ENCODE assay signal across 23 cellular contexts in genomic region chr11:134164490-134165370, GRCh38. TPM values are rescaled to one million over a fixed set of nuclear protein-coding genes. Genes with fewer than 3 reads are reported as not detected.
DNase-seq lines count a peak whose midpoint lies in the region; ATAC-seq, FAIRE-seq and TF ChIP-seq lines count a peak whose summit lies in the region.
"Had no signal": no experiment of that assay in that cellular context is flagged by ENCODE, and none has a peak within 500 bp of the region (broad histone marks: within the 10 kb centered on the region; RNA-seq: fewer than 3 reads in every experiment).

No MANE protein-coding gene starts in this region.

- TF ChIP-seq EP300 in HepG2 (IDR thresholded peaks at IDR 0.05; ENCODE audit: low read depth in 2 of 2, low read length in 2 of 2) (no peak), HepG2 (CRISPR knock-in tag; IDR thresholded peaks at IDR 0.05; ENCODE audit: borderline replicate concordance) (no peak)

- no peak overlapping the region for H2BK12ac ChIP-seq in mesenchymal stem cell (ENCODE audit: low read length in 2 of 2)

- H3K23ac ChIP-seq in mesenchymal stem cell (ENCODE audit: low read length in 2 of 2): no peak overlapping the region

- intact Hi-C loops in HepG2 (cut with micrococcal nuclease; ENCODE audit: unreplicated experiment): no loop called here
- intact Hi-C loops in right lobe of liver (cut with DNase I): no loop called here

- H3K18ac ChIP-seq in mesenchymal stem cell (ENCODE audit: low read depth in 1 of 2, low read length in 2 of 2): no peak overlapping the region

- H3K79me1 ChIP-seq in mesenchymal stem cell (replicated peaks; ENCODE audit: low read length, poor library complexity, severe bottlenecking): peaks cover 2% of the 10 kb centered on the region

- H3K27me3 ChIP-seq in HepG2 (ENCODE audit: control insufficient read depth in 1 of 2, insufficient read depth in 2 of 2, low read length in 2 of 2) (no peaks in the 10 kb centered on the region), right lobe of liver (no peaks in the 10 kb centered on the region), mesenchymal stem cell (ENCODE audit: control insufficient read depth in 1 of 2, insufficient read depth in 1 of 2, low read length in 2 of 2) (no peaks in the 10 kb centered on the region)
- H3K27me3 ChIP-seq: colonic mucosa, testis had no signal

- DNase-seq in HepG2 (ENCODE audit: low spot score): peak; percentile 6
- no peak for DNase-seq in right lobe of liver
- DNase-seq in SHP77 treated with DMSO at 0.1 percent for 48 hours (lab: John Stamatoyannopoulos, UW): peak; percentile 11
- peak; percentile 51 for DNase-seq in iPS DF 4.7 (ENCODE audit: extremely low read depth, low spot score)
- DNase-seq in T-helper 9 cell: no peak
- no peak for DNase-seq in mesenchymal stem cell
- DNase-seq in superior temporal gyrus (ENCODE audit: extremely low spot score): no peak
- DNase-seq in NCI-H2029 (lab: John Stamatoyannopoulos, UW): no peak
- DNase-seq: activated CD4-positive, alpha-beta T cell treated with anti-CD3 and anti-CD28 coated beads for 48 hours; activated CD8-positive, alpha-beta memory T cell treated with anti-CD3 and anti-CD28 coated beads, Interleukin-2, amount 50 U/mL, for 48 hours; activated naive CD4-positive, alpha-beta T cell treated with anti-CD3 and anti-CD28 coated beads for 36 hours; Caco-2; colonic mucosa; foreskin melanocyte; GF-D8; immature natural killer cell; naive B cell; NCI-H1436 treated with DMSO at 0.1 percent for 48 hours; NCI-H446 treated with DMSO at 0.1 percent for 48 hours; testis had no signal

- TF ChIP-seq POLR2A in HepG2 (IDR thresholded peaks at IDR 0.05; ENCODE audit: insufficient read depth in 1 of 2, low read depth in 2 of 2, low read length in 2 of 2) (no peak), right lobe of liver (IDR thresholded peaks at IDR 0.05) (no peak)

- H3K4me3 ChIP-seq in HepG2 (replicated peaks in 1 of 3; ENCODE audit: insufficient read depth in 1 of 3, low read depth in 2 of 3, low read length in 3 of 3): no peak overlapping the region
- no peak overlapping the region for H3K4me3 ChIP-seq in right lobe of liver
- H3K4me3 ChIP-seq in mesenchymal stem cell (ENCODE audit: insufficient read depth in 1 of 2, low read depth in 1 of 2, low read length in 2 of 2): no peak overlapping the region
- H3K4me3 ChIP-seq: colonic mucosa, lung, prostate gland, testis had no signal

- H3K14ac ChIP-seq in mesenchymal stem cell (ENCODE audit: low read length in 2 of 2): no peak overlapping the region

- H2AK5ac ChIP-seq in mesenchymal stem cell (ENCODE audit: low read length, severe bottlenecking): no peak overlapping the region

- H2BK5ac ChIP-seq in mesenchymal stem cell (ENCODE audit: low read depth, low read length, poor library complexity, severe bottlenecking): no peak overlapping the region

- TF ChIP-seq CTCF in HepG2 (CRISPR knock-in tag; IDR thresholded peaks at IDR 0.05) (no peak), right lobe of liver (IDR thresholded peaks at IDR 0.05) (no peak)

- H2AFZ ChIP-seq in HepG2 (ENCODE audit: low read length) (no peak overlapping the region), mesenchymal stem cell (ENCODE audit: low read depth, low read length) (no peak overlapping the region)

- POLR2A ChIA-PET in HepG2 (lab: Yijun Ruan, JAX): no interaction called here

- H3K27ac ChIP-seq in HepG2 (ENCODE audit: extremely low read length, insufficient read depth, low read length) (no peak overlapping the region), right lobe of liver (no peak overlapping the region), mesenchymal stem cell (ENCODE audit: low read length, poor library complexity, severe bottlenecking) (no peak overlapping the region)
- H3K27ac ChIP-seq: colonic mucosa, prostate gland, testis had no signal

- no peak overlapping the region for H2BK15ac ChIP-seq in mesenchymal stem cell (ENCODE audit: low read depth, poor library complexity, severe bottlenecking)

- no peak overlapping the region for H3K4ac ChIP-seq in mesenchymal stem cell (ENCODE audit: low read depth in 1 of 2, low read length in 2 of 2)

- H3K9ac ChIP-seq in HepG2 (ENCODE audit: insufficient read depth, low read depth, low read length) (no peak overlapping the region), mesenchymal stem cell (ENCODE audit: low read length) (no peak overlapping the region)

- H3K9me3 ChIP-seq in HepG2 (ENCODE audit: low read length): peaks cover 28% of the 10 kb centered on the region
- H3K9me3 ChIP-seq in right lobe of liver: no peaks in the 10 kb centered on the region
- no peaks in the 10 kb centered on the region for H3K9me3 ChIP-seq in mesenchymal stem cell (ENCODE audit: control insufficient read depth, low read length)
- H3K9me3 ChIP-seq: Caco-2, colonic mucosa, prostate gland, testis had no signal

- no peak overlapping the region for H4K8ac ChIP-seq in mesenchymal stem cell (ENCODE audit: low read length)

- no peak for TF ChIP-seq RAD21 in HepG2 (CRISPR knock-in tag; IDR thresholded peaks at IDR 0.05)

- ATAC-seq in HepG2: no peak
- no peak for ATAC-seq in right lobe of liver

- H3K4me1 ChIP-seq in HepG2 (ENCODE audit: insufficient read depth, low read length): no peaks in the 10 kb centered on the region
- no peaks in the 10 kb centered on the region for H3K4me1 ChIP-seq in right lobe of liver
- H3K4me1 ChIP-seq in mesenchymal stem cell (ENCODE audit: control insufficient read depth, insufficient read depth, low read depth, low read length): no peaks in the 10 kb centered on the region
- H3K4me1 ChIP-seq: Caco-2, colonic mucosa, prostate gland, testis had no signal

- H3K79me2 ChIP-seq in HepG2 (ENCODE audit: insufficient read depth, low read length): no peaks in the 10 kb centered on the region

- in situ Hi-C loops in HepG2 (cut with HindIII; ENCODE audit: extremely low pct_ligation_motif_present, low pct_unique_long_range_greater_than_20kb): no loop called here

- CTCF ChIA-PET in HepG2 (lab: Yijun Ruan, JAX; ENCODE audit: low intra/inter-chr PET ratio, low total read pairs): no interaction called here

- H4K20me1 ChIP-seq in HepG2 (ENCODE audit: insufficient read depth, low read length): no peaks in the 10 kb centered on the region

- no peak overlapping the region for H4K91ac ChIP-seq in mesenchymal stem cell (ENCODE audit: low read length)

- H2BK120ac ChIP-seq in mesenchymal stem cell (ENCODE audit: low read depth, low read length): no peak overlapping the region

- no peak for FAIRE-seq in HepG2 (lab: Jason Lieb, UNC)
- FAIRE-seq: GM12892 had no signal

- no TSS peak for BruUV-seq in HepG2 (replicated peaks; lab: Mats Ljungman, UMichigan)

- no peak overlapping the region for H3K4me2 ChIP-seq in HepG2 (ENCODE audit: low read depth, low read length)
- H3K4me2 ChIP-seq in mesenchymal stem cell (ENCODE audit: low read length, poor library complexity, severe bottlenecking): no peak overlapping the region

- 98% methylated on average over 11 of the region's 11 CpGs for WGBS in HepG2 (ENCODE audit: low lambda C conversion rate)
- 98% methylated on average over 8 of the region's 11 CpGs for WGBS in right lobe of liver (ENCODE audit: insufficient coverage, low coverage, low lambda C conversion rate, missing lambda C conversion rate)
- WGBS in mesenchymal stem cell: 96% methylated on average over 11 of the region's 11 CpGs

- H3K36me3 ChIP-seq in HepG2 (replicated peaks in 1 of 2; ENCODE audit: control insufficient read depth in 1 of 2, insufficient read depth in 2 of 2, low read length in 2 of 2): peaks cover 35 to 67% of the 10 kb centered on the region in 2 experiments
- peaks cover 0 to 35% (median 16%) of the 10 kb centered on the region in 4 donors for H3K36me3 ChIP-seq in right lobe of liver
- H3K36me3 ChIP-seq in mesenchymal stem cell (ENCODE audit: control insufficient read depth in 1 of 2, insufficient read depth in 2 of 2, low read depth in 1 of 2, low read length in 2 of 2): peaks cover 50 to 60% of the 10 kb centered on the region in 2 experiments
- H3K36me3 ChIP-seq: colonic mucosa had no signal

RNA-seq across cellular contexts. Expression of gene NCAPD3, which starts 59.0 kb away (rescaled TPM):
- 25.6 and 33.3 TPM in 2 replicates for total RNA-seq in HepG2 (2016; rRNA removed; fragmentation: Illumina TruSeq; extraction: Trizol)
- total RNA-seq in HepG2 (2016; cell fraction: cytosol; rRNA removed; fragmentation: Illumina TruSeq; extraction: Trizol; ENCODE audit: low read depth): 5.6 and 7.4 TPM in 2 replicates
- total RNA-seq in HepG2 (2016; cell fraction: insoluble cytoplasmic fraction; rRNA removed; fragmentation: Illumina TruSeq; extraction: Trizol): 25.5 and 31.4 TPM in 2 replicates
- 9.0 and 10.1 TPM in 2 replicates for total RNA-seq in HepG2 (2016; cell fraction: membrane; rRNA removed; fragmentation: Illumina TruSeq; extraction: Trizol)
- total RNA-seq in HepG2 (2016; cell fraction: nucleus; rRNA removed; fragmentation: Illumina TruSeq; extraction: Trizol): 44.8 and 48.3 TPM in 2 replicates
- polyA plus RNA-seq in HepG2 (2011; rRNA removed): 18.0 and 20.7 TPM in 2 replicates
- polyA plus RNA-seq in HepG2 (2011; cell fraction: cytosol; rRNA removed): 11.8 and 14.9 TPM in 2 replicates
- polyA plus RNA-seq in HepG2 (2011; cell fraction: nucleus; rRNA removed): 38.8 and 47.9 TPM in 2 replicates
- 15.5 and 18.8 TPM in 2 replicates for polyA plus RNA-seq in HepG2 (2012)
- polyA plus RNA-seq in HepG2 (2016; cell fraction: cytosol; fragmentation: Illumina TruSeq; extraction: Trizol; ENCODE audit: low read depth): 4.1 and 6.4 TPM in 2 replicates
- 23.1 and 26.0 TPM in 2 replicates for polyA plus RNA-seq in HepG2 (2016; cell fraction: insoluble cytoplasmic fraction; fragmentation: Illumina TruSeq; extraction: Trizol; ENCODE audit: low read depth)
- 6.2 and 7.0 TPM in 2 replicates for polyA plus RNA-seq in HepG2 (2016; cell fraction: membrane; fragmentation: Illumina TruSeq; extraction: Trizol; ENCODE audit: low read depth)
- 56.6 and 58.9 TPM in 2 replicates for polyA plus RNA-seq in HepG2 (2016; cell fraction: nucleus; fragmentation: Illumina TruSeq; extraction: Trizol; ENCODE audit: insufficient read depth, low read depth)
- polyA minus RNA-seq in HepG2 (2011; rRNA and poly(A)+ RNA removed; ENCODE audit: low replicate concordance): 61.3 and 145 TPM in 2 replicates
- polyA minus RNA-seq in HepG2 (2011; cell fraction: cytosol; rRNA and poly(A)+ RNA removed): 10.8 and 18.3 TPM in 2 replicates
- 50.2 and 62.6 TPM in 2 replicates for polyA minus RNA-seq in HepG2 (2011; cell fraction: nucleus; rRNA and poly(A)+ RNA removed)
- total RNA-seq in right lobe of liver: 10 to 100 TPM; 11.9 to 21.8 (median 15.5) TPM
- 6.7 TPM for polyA plus RNA-seq in mesenchymal stem cell (2013, experiment 1 of 2)
- polyA plus RNA-seq in mesenchymal stem cell (2013, experiment 2 of 2): 6.5 TPM

RNA-seq across cellular contexts. Expression of gene VPS26B, which starts 59.7 kb away (rescaled TPM):
- total RNA-seq in HepG2 (2016; rRNA removed; fragmentation: Illumina TruSeq; extraction: Trizol): 20.2 and 20.4 TPM in 2 replicates
- total RNA-seq in HepG2 (2016; cell fraction: cytosol; rRNA removed; fragmentation: Illumina TruSeq; extraction: Trizol; ENCODE audit: low read depth): 9.3 and 11.8 TPM in 2 replicates
- 16.6 and 21.1 TPM in 2 replicates for total RNA-seq in HepG2 (2016; cell fraction: insoluble cytoplasmic fraction; rRNA removed; fragmentation: Illumina TruSeq; extraction: Trizol)
- total RNA-seq in HepG2 (2016; cell fraction: membrane; rRNA removed; fragmentation: Illumina TruSeq; extraction: Trizol): 20.7 and 24.3 TPM in 2 replicates
- total RNA-seq in HepG2 (2016; cell fraction: nucleus; rRNA removed; fragmentation: Illumina TruSeq; extraction: Trizol): 18.0 and 24.8 TPM in 2 replicates
- polyA plus RNA-seq in HepG2 (2011; rRNA removed): 23.2 and 23.6 TPM in 2 replicates
- polyA plus RNA-seq in HepG2 (2011; cell fraction: cytosol; rRNA removed): 18.6 and 19.4 TPM in 2 replicates
- polyA plus RNA-seq in HepG2 (2011; cell fraction: nucleus; rRNA removed): 49.5 and 51.9 TPM in 2 replicates
- 16.9 and 18.9 TPM in 2 replicates for polyA plus RNA-seq in HepG2 (2012)
- 13.9 and 19.4 TPM in 2 replicates for polyA plus RNA-seq in HepG2 (2016; cell fraction: cytosol; fragmentation: Illumina TruSeq; extraction: Trizol; ENCODE audit: low read depth)
- 23.1 and 26.7 TPM in 2 replicates for polyA plus RNA-seq in HepG2 (2016; cell fraction: insoluble cytoplasmic fraction; fragmentation: Illumina TruSeq; extraction: Trizol; ENCODE audit: low read depth)
- polyA plus RNA-seq in HepG2 (2016; cell fraction: membrane; fragmentation: Illumina TruSeq; extraction: Trizol; ENCODE audit: low read depth): 21.1 and 25.1 TPM in 2 replicates
- 41.4 and 44.5 TPM in 2 replicates for polyA plus RNA-seq in HepG2 (2016; cell fraction: nucleus; fragmentation: Illumina TruSeq; extraction: Trizol; ENCODE audit: insufficient read depth, low read depth)
- polyA minus RNA-seq in HepG2 (2011; rRNA and poly(A)+ RNA removed; ENCODE audit: low replicate concordance): 31.0 and 49.4 TPM in 2 replicates
- 13.7 and 15.0 TPM in 2 replicates for polyA minus RNA-seq in HepG2 (2011; cell fraction: cytosol; rRNA and poly(A)+ RNA removed)
- 28.1 and 32.8 TPM in 2 replicates for polyA minus RNA-seq in HepG2 (2011; cell fraction: nucleus; rRNA and poly(A)+ RNA removed)
- total RNA-seq in right lobe of liver: 10 to 100 TPM; 22.6 to 33.7 (median 30.0) TPM
- polyA plus RNA-seq in mesenchymal stem cell (2013, experiment 1 of 2): 35.7 TPM
- 35.5 TPM for polyA plus RNA-seq in mesenchymal stem cell (2013, experiment 2 of 2)

Comparison
In these comparisons a context has a peak if more than half of its experiments do, and no peak if none do; other contexts are left out.
1. DNase-seq: peak in HepG2 (single experiment), SHP77 treated with DMSO at 0.1 percent for 48 hours (single experiment) and iPS DF 4.7 (single experiment); none in right lobe of liver (0 of 3), T-helper 9 cell (single experiment), mesenchymal stem cell (single experiment), superior temporal gyrus (single experiment) and NCI-H2029 (single experiment).